In genomic region chr12:40648519-40648918, GRCh38 we compare ENCODE assay signal across 25 cellular contexts. TPM values are rescaled to one million over a fixed set of nuclear protein-coding genes. Genes with fewer than 3 reads are reported as not detected.
"Had no signal": no experiment of that assay in that cellular context is flagged by ENCODE, and none has a peak within 500 bp of the region (broad histone marks: within the 10 kb centered on the region; RNA-seq: fewer than 3 reads in every experiment).

No MANE protein-coding gene starts in this region.

- H3K9me3 ChIP-seq: right lobe of liver, testis, thyroid gland, transverse colon, upper lobe of left lung, vagina had no signal

- H3K36me3 Mint-ChIP-seq: immature natural killer cell; naive thymus-derived CD8-positive, alpha-beta T cell; stimulated activated memory B cell treated with anti-CD40 and anti-IgM and Interleukin-4, amounts not matched to agents 10 μg/mL and 1 μg/mL and 100 μg/mL, for 72 hours had no signal

- H3K4me3 Mint-ChIP-seq: immature natural killer cell; naive thymus-derived CD8-positive, alpha-beta T cell; nephron; stimulated activated memory B cell treated with anti-CD40 and anti-IgM and Interleukin-4, amounts not matched to agents 10 μg/mL and 1 μg/mL and 100 μg/mL, for 72 hours had no signal

- H3K4me2 ChIP-seq: smooth muscle cell had no signal

- H3K4me1 ChIP-seq: left lung, right atrium auricular region, right lobe of liver, testis, thyroid gland, transverse colon, upper lobe of left lung had no signal

- H3K27ac ChIP-seq: left lung, ovary, right atrium auricular region, right lobe of liver, stomach, testis, thyroid gland, transverse colon, upper lobe of left lung, vagina had no signal

- H3K9me3 Mint-ChIP-seq: stimulated activated memory B cell treated with anti-CD40 and anti-IgM and Interleukin-4, amounts not matched to agents 10 μg/mL and 1 μg/mL and 100 μg/mL, for 72 hours had no signal

- H3K36me3 ChIP-seq: left lung, ovary, right atrium auricular region, right lobe of liver, stomach, thyroid gland, transverse colon, upper lobe of left lung, vagina had no signal

- H3K27ac Mint-ChIP-seq: immature natural killer cell; naive thymus-derived CD8-positive, alpha-beta T cell; stimulated activated memory B cell treated with anti-CD40 and anti-IgM and Interleukin-4, amounts not matched to agents 10 μg/mL and 1 μg/mL and 100 μg/mL, for 72 hours had no signal

- H3K4me1 Mint-ChIP-seq: immature natural killer cell; naive thymus-derived CD8-positive, alpha-beta T cell; stimulated activated memory B cell treated with anti-CD40 and anti-IgM and Interleukin-4, amounts not matched to agents 10 μg/mL and 1 μg/mL and 100 μg/mL, for 72 hours had no signal

- H3K27me3 Mint-ChIP-seq: progenitor cell of endocrine pancreas; stimulated activated memory B cell treated with anti-CD40 and anti-IgM and Interleukin-4, amounts not matched to agents 10 μg/mL and 1 μg/mL and 100 μg/mL, for 72 hours had no signal

- ATAC-seq: left colon; left lung; naive thymus-derived CD8-positive, alpha-beta T cell; right lobe of liver; stimulated activated memory B cell treated with anti-CD40 and anti-IgM and Interleukin-4, amounts not matched to agents 10 μg/mL and 1 μg/mL and 100 μg/mL, for 72 hours had no signal

- H3K27me3 ChIP-seq: left lung, ovary, right atrium auricular region, right lobe of liver, stomach, testis, thyroid gland, transverse colon, upper lobe of left lung, vagina had no signal

- DNase-seq: hypothalamus; immature natural killer cell; kidney; left colon; left lung; naive thymus-derived CD8-positive, alpha-beta T cell; ovary; right lobe of liver; stimulated activated CD4-positive, alpha-beta T cell treated with anti-CD3 and anti-CD28 coated beads, Interleukin-1b, Interleukin-23, amount 100 ng/mL, for 48 hours; stimulated activated CD4-positive, alpha-beta T cell treated with anti-CD3 and anti-CD28 coated beads, Interleukin-2, amount 100 ng/mL, for 48 hours; stimulated activated CD4-positive, alpha-beta T cell treated with anti-CD3 and anti-CD28 coated beads, Interleukin-4, amount 100 ng/mL, for 4 hours; stimulated activated CD8-positive, alpha-beta memory T cell treated with anti-CD3 and anti-CD28 coated beads, Interleukin-4, amount 100 ng/mL, for 48 hours; stimulated activated naive CD4-positive, alpha-beta T cell treated with Interleukin-2 at 50 U/mL for 16 hours; stomach; testis; thyroid gland; transverse colon; upper lobe of left lung had no signal

- H3K4me3 ChIP-seq: left lung, lung, ovary, right atrium auricular region, right lobe of liver, smooth muscle cell, stomach, testis, thyroid gland, transverse colon, upper lobe of left lung, vagina had no signal

RNA-seq across cellular contexts. Expression of gene CNTN1, which starts 43.7 kb away (rescaled TPM):
- total RNA-seq: naive thymus-derived CD8-positive, alpha-beta T cell had no signal
- polyA plus RNA-seq: immature natural killer cell; naive thymus-derived CD8-positive, alpha-beta T cell had no signal
